In the genomic region with DNA sequence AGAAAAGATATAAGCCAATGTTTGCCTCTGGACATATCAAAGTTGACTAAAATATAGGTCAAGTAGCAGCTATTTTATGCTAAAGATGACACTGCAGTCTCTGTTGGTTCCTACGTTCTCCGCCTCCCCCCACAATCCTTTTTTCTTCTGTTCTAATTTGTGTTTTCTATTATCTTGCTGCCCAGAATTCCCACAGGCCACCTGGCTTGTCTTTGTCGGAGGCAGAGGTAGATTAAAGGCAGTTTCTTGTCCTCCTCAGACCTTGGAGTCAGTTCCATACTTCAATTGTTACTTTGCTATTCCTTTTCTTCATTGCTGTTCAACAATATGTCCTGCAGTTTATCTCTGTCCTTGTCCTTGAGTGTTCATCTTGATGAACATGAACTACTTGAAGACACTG, we compare ENCODE assay signal across 1 cellular context.
TF ChIP-seq lines count a peak whose summit lies in the region.

No MANE protein-coding gene starts in this region.

TF ChIP-seq in H1, 55 proteins besides CTCF, POLR2A, EP300 and RAD21:
- no peak for TF ChIP-seq TAF1 (IDR thresholded peaks at IDR 0.05; ENCODE audit: low read depth, low read length)
- TF ChIP-seq FOSL1 (IDR thresholded peaks at IDR 0.05; ENCODE audit: insufficient read depth, low read depth, low read length): no peak
- no peak for TF ChIP-seq CHD2 (IDR thresholded peaks at IDR 0.05; ENCODE audit: low read length)
- TF ChIP-seq SAP30 (IDR thresholded peaks at IDR 0.05; ENCODE audit: insufficient read depth, insufficient replicate concordance, low read length): no peak
- TF ChIP-seq TEAD4 (IDR thresholded peaks at IDR 0.05; ENCODE audit: low read depth, low read length): no peak
- no peak for TF ChIP-seq POU5F1 (IDR thresholded peaks at IDR 0.05; ENCODE audit: low read depth, low read length)
- no peak for TF ChIP-seq HDAC6 (IDR thresholded peaks at IDR 0.05; ENCODE audit: low read depth, low read length)
- no peak for TF ChIP-seq E2F6 (IDR thresholded peaks at IDR 0.05)
- no peak for TF ChIP-seq PHF8 (conservative IDR thresholded peaks at IDR 0.05; ENCODE audit: low read depth, low read length)
- TF ChIP-seq CBX8 (IDR thresholded peaks at IDR 0.05; ENCODE audit: borderline replicate concordance, low read depth, low read length): no peak
- TF ChIP-seq ATF3 (IDR thresholded peaks at IDR 0.05; ENCODE audit: insufficient read depth, low read depth, low read length): no peak
- no peak for TF ChIP-seq SP2 (IDR thresholded peaks at IDR 0.05; ENCODE audit: low read length)
- no peak for TF ChIP-seq GABPA (IDR thresholded peaks at IDR 0.05; ENCODE audit: borderline replicate concordance, insufficient read depth, low read length)
- TF ChIP-seq GTF2F1 (IDR thresholded peaks at IDR 0.05; ENCODE audit: borderline replicate concordance, low read depth, low read length): no peak
